In the genomic region with DNA sequence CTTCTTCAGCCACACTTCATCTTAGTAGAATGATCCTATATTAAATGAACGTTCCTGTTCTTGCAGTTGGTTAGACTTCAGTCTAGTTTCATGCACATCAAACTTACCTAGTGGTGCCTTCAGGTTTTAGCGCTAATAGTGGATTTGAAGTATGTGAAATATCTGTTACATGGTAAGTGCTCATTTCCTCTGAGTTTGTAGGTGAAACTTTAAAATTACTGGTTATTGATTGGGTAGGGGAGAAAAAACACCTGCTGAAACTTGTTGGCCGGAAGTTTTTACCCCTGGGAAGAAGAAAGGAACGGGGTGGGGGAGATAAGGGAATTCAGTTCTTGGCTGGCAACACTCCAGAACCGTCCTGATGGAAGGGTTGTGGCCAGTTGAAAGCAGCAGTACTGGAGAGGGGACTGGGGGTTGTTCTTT, we compare ENCODE assay signal across 8 cellular contexts.
DNase-seq lines count a peak whose midpoint lies in the region; ATAC-seq and TF ChIP-seq lines count a peak whose summit lies in the region.

No MANE protein-coding gene starts in this region.

- DNase-seq in heart right ventricle: peak in 1 of 2 donors; percentile 43
- no peak for DNase-seq in left cardiac atrium
- no peak for DNase-seq in endodermal cell
- no peak for DNase-seq in vagina (ENCODE audit: extremely low spot score in 2 of 2)
- no peak for DNase-seq in WERI-Rb-1
- no peak for DNase-seq in tibial artery

- H3K36me3 ChIP-seq in heart right ventricle: peaks cover 0 to 18% (median 0%) of the 10 kb centered on the region in 9 donors
- peaks cover 8% of the 10 kb centered on the region for H3K36me3 ChIP-seq in endodermal cell (ENCODE audit: control insufficient read depth, insufficient read depth, low read length)
- no peaks in the 10 kb centered on the region for H3K36me3 ChIP-seq in vagina
- peaks cover 4% of the 10 kb centered on the region; the same call in 1 of the 2 replicates for H3K36me3 ChIP-seq in WERI-Rb-1
- H3K36me3 ChIP-seq in tibial artery: no peaks in the 10 kb centered on the region

- WGBS in heart right ventricle, 2 donors: 24% methylated on average over 5 of the region's 5 CpGs
- 69 to 70% methylated on average over 4 to 5 of the region's 5 CpGs for WGBS in endodermal cell (ENCODE audit: insufficient coverage in 1 of 2, insufficient read length in 1 of 2), 2 experiments

- peak overlapping the region in 9 of 10 donors; percentile 41 to 89 (median 76) for H3K27ac ChIP-seq in heart right ventricle
- H3K27ac ChIP-seq in endodermal cell (ENCODE audit: low read depth, low read length): no peak overlapping the region
- H3K27ac ChIP-seq in vagina: peak overlapping the region; percentile 18
- H3K27ac ChIP-seq in WERI-Rb-1: no peak overlapping the region
- no peak overlapping the region for H3K27ac ChIP-seq in tibial artery

- ATAC-seq in heart right ventricle (no peak), left cardiac atrium (no peak), HG03469 (IDR thresholded peaks at IDR 0.05; ENCODE audit: unreplicated experiment) (peak; percentile 25), GM19023 (IDR thresholded peaks at IDR 0.05; ENCODE audit: unreplicated experiment) (no peak)

- H3K9ac ChIP-seq in endodermal cell (ENCODE audit: extremely low read depth, low read length, poor library complexity, severe bottlenecking): no peak overlapping the region

- no peaks in the 10 kb centered on the region for H3K9me3 Mint-ChIP-seq in endodermal cell

- no peaks in the 10 kb centered on the region for H3K27me3 Mint-ChIP-seq in endodermal cell (ENCODE audit: insufficient read depth)

- H3K36me3 Mint-ChIP-seq in endodermal cell (ENCODE audit: low read depth): peaks cover 13% of the 10 kb centered on the region

- H3K4me3 ChIP-seq in heart right ventricle (peak overlapping the region in 1 of 10 donors; percentile 2), endodermal cell (ENCODE audit: low read length) (no peak overlapping the region), vagina (no peak overlapping the region), WERI-Rb-1 (ENCODE audit: low read depth, low read length) (no peak overlapping the region), tibial artery (no peak overlapping the region)

- no peak overlapping the region for H3K4me3 Mint-ChIP-seq in endodermal cell

- no peak for TF ChIP-seq POLR2A in vagina (IDR thresholded peaks at IDR 0.05)

- H3K9me3 ChIP-seq in heart right ventricle (no peaks in the 10 kb centered on the region), endodermal cell (ENCODE audit: control insufficient read depth, low read length) (no peaks in the 10 kb centered on the region), vagina (no peaks in the 10 kb centered on the region), WERI-Rb-1 (ENCODE audit: severe bottlenecking) (no peaks in the 10 kb centered on the region), tibial artery (no peaks in the 10 kb centered on the region)

- peak overlapping the region; percentile 28 for H3K27ac Mint-ChIP-seq in endodermal cell

- H3K4me1 Mint-ChIP-seq in endodermal cell: peaks cover 51% of the 10 kb centered on the region

- intact Hi-C loops in heart right ventricle (cut with DNase I) (loop anchor here in 1 of 10 donors (10.0 kb wide), 1 partner anchor 66 kb away; no protein-coding TSS in a partner anchor), left cardiac atrium (cut with DNase I) (no loop called here), vagina (cut with DNase I) (no loop called here), tibial artery (cut with DNase I; ENCODE audit: low total_unique reads) (no loop called here)

- TF ChIP-seq CTCF in heart right ventricle (IDR thresholded peaks at IDR 0.05) (no peak), endodermal cell (conservative IDR thresholded peaks at IDR 0.05) (no peak), vagina (IDR thresholded peaks at IDR 0.05) (no peak), WERI-Rb-1 (IDR thresholded peaks at IDR 0.05; ENCODE audit: low read depth, low read length) (no peak), tibial artery (IDR thresholded peaks at IDR 0.05) (no peak)

- H3K4me1 ChIP-seq in heart right ventricle: peaks cover 45 to 99% (median 94%) of the 10 kb centered on the region in 9 donors
- H3K4me1 ChIP-seq in endodermal cell (ENCODE audit: control insufficient read depth, insufficient read depth, low read length): peaks cover 23% of the 10 kb centered on the region
- peaks cover 76% of the 10 kb centered on the region for H3K4me1 ChIP-seq in vagina
- peaks cover 0 to 53% (median 38%) of the 10 kb centered on the region in 4 donors for H3K4me1 ChIP-seq in tibial artery

- H3K27me3 ChIP-seq in heart right ventricle: no peaks in the 10 kb centered on the region
- no peaks in the 10 kb centered on the region for H3K27me3 ChIP-seq in endodermal cell (ENCODE audit: control insufficient read depth, insufficient read depth, low read length, poor library complexity, severe bottlenecking)
- no peaks in the 10 kb centered on the region for H3K27me3 ChIP-seq in vagina
- H3K27me3 ChIP-seq in WERI-Rb-1 (ENCODE audit: insufficient read depth, low read depth, severe bottlenecking): no peaks in the 10 kb centered on the region
- H3K27me3 ChIP-seq in tibial artery: no peaks in the 10 kb centered on the region

Comparison
In these comparisons a context has a peak if more than half of its experiments do, and no peak if none do; other contexts are left out.
1. H3K27ac ChIP-seq: peak in heart right ventricle (9 of 10) and vagina (single experiment); none in endodermal cell (single experiment), WERI-Rb-1 (single experiment) and tibial artery (0 of 2).